ENCODE assay signal across 8 cellular contexts in genomic region chr11:121494355-121495099, GRCh38. TPM values are rescaled to one million over a fixed set of nuclear protein-coding genes. Genes with fewer than 3 reads are reported as not detected.
DNase-seq lines count a peak whose midpoint lies in the region; ATAC-seq and TF ChIP-seq lines count a peak whose summit lies in the region.

No MANE protein-coding gene starts in this region.

- H2AFZ ChIP-seq in hepatocyte: no peak overlapping the region

- H3K27ac ChIP-seq in KOPT-K1 (ENCODE audit: low read depth, low read length, poor library complexity, severe bottlenecking): peak overlapping the region; percentile 50
- no peak overlapping the region for H3K27ac ChIP-seq in hepatocyte

- H3K9me3 ChIP-seq in KOPT-K1 (ENCODE audit: insufficient read depth, low read length, poor library complexity, severe bottlenecking) (no peaks in the 10 kb centered on the region), hepatocyte (ENCODE audit: low read depth) (no peaks in the 10 kb centered on the region)

- no peaks in the 10 kb centered on the region for H3K27me3 Mint-ChIP-seq in CD14-positive monocyte (ENCODE audit: low read depth in 3 of 3)
- H3K27me3 Mint-ChIP-seq in activated naive CD4-positive, alpha-beta T cell treated with anti-CD3 and anti-CD28 coated beads, Interleukin-2, amount 50 U/mL, for 24 hours: no peaks in the 10 kb centered on the region
- no peaks in the 10 kb centered on the region for H3K27me3 Mint-ChIP-seq in stimulated activated naive B cell treated with anti-CD40 and anti-IgM and Interleukin-4, amounts not matched to agents 10 μg/mL and 1 μg/mL and 100 μg/mL, for 72 hours

- peaks cover 76 to 92% of the 10 kb centered on the region in 2 donors for H3K36me3 Mint-ChIP-seq in CD14-positive monocyte
- peaks cover 33% of the 10 kb centered on the region for H3K36me3 Mint-ChIP-seq in activated naive CD4-positive, alpha-beta T cell treated with anti-CD3 and anti-CD28 coated beads, Interleukin-2, amount 50 U/mL, for 24 hours
- peaks cover 43 to 58% of the 10 kb centered on the region in 2 donors for H3K36me3 Mint-ChIP-seq in stimulated activated naive B cell treated with anti-CD40 and anti-IgM and Interleukin-4, amounts not matched to agents 10 μg/mL and 1 μg/mL and 100 μg/mL, for 72 hours

- H3K4me1 Mint-ChIP-seq in CD14-positive monocyte: peaks cover 14% of the 10 kb centered on the region
- peaks cover 68% of the 10 kb centered on the region for H3K4me1 Mint-ChIP-seq in activated naive CD4-positive, alpha-beta T cell treated with anti-CD3 and anti-CD28 coated beads, Interleukin-2, amount 50 U/mL, for 24 hours
- H3K4me1 Mint-ChIP-seq in stimulated activated naive B cell treated with anti-CD40 and anti-IgM and Interleukin-4, amounts not matched to agents 10 μg/mL and 1 μg/mL and 100 μg/mL, for 72 hours: peaks cover 45 to 65% of the 10 kb centered on the region in 2 donors

- no peaks in the 10 kb centered on the region for H3K9me3 Mint-ChIP-seq in CD14-positive monocyte
- H3K9me3 Mint-ChIP-seq in activated naive CD4-positive, alpha-beta T cell treated with anti-CD3 and anti-CD28 coated beads, Interleukin-2, amount 50 U/mL, for 24 hours: no peaks in the 10 kb centered on the region
- H3K9me3 Mint-ChIP-seq in stimulated activated naive B cell treated with anti-CD40 and anti-IgM and Interleukin-4, amounts not matched to agents 10 μg/mL and 1 μg/mL and 100 μg/mL, for 72 hours: no peaks in the 10 kb centered on the region

- peak; percentile 78 for ATAC-seq in GM21381 (IDR thresholded peaks at IDR 0.05; ENCODE audit: unreplicated experiment)
- ATAC-seq in stimulated activated naive B cell treated with anti-CD40 and anti-IgM and Interleukin-4, amounts not matched to agents 10 μg/mL and 1 μg/mL and 100 μg/mL, for 72 hours (replicated peaks): peak; percentile 90

- H3K36me3 ChIP-seq in KOPT-K1 (ENCODE audit: insufficient read depth, low read length) (peaks cover 49% of the 10 kb centered on the region), hepatocyte (replicated peaks; ENCODE audit: insufficient read depth, low read depth) (no peaks in the 10 kb centered on the region)

- DNase-seq in CD14-positive monocyte (ENCODE audit: low spot score) (no peak), hepatocyte (ENCODE audit: low spot score) (no peak), NCI-H524 (lab: John Stamatoyannopoulos, UW) (no peak), DMS 273 (lab: John Stamatoyannopoulos, UW; ENCODE audit: unreplicated experiment) (no peak)
- peak; percentile 34 for DNase-seq in stimulated activated naive B cell treated with anti-CD40 and anti-IgM and Interleukin-4, amounts not matched to agents 10 μg/mL and 1 μg/mL and 100 μg/mL, for 72 hours

- H3K79me2 ChIP-seq in hepatocyte: no peaks in the 10 kb centered on the region

- H3K4me1 ChIP-seq in hepatocyte (ENCODE audit: insufficient read depth): no peaks in the 10 kb centered on the region

- H3K4me3 Mint-ChIP-seq in CD14-positive monocyte: no peak overlapping the region
- peak overlapping the region; percentile 83 for H3K4me3 Mint-ChIP-seq in activated naive CD4-positive, alpha-beta T cell treated with anti-CD3 and anti-CD28 coated beads, Interleukin-2, amount 50 U/mL, for 24 hours
- peak overlapping the region; percentile 66 to 72 for H3K4me3 Mint-ChIP-seq in stimulated activated naive B cell treated with anti-CD40 and anti-IgM and Interleukin-4, amounts not matched to agents 10 μg/mL and 1 μg/mL and 100 μg/mL, for 72 hours

- intact Hi-C loops in CD14-positive monocyte (cut with micrococcal nuclease): no loop called here

- WGBS in hepatocyte (ENCODE audit: low lambda C conversion rate, missing lambda C conversion rate): 86% methylated on average over 7 of the region's 7 CpGs

- H3K4me3 ChIP-seq in hepatocyte: no peak overlapping the region

- no peaks in the 10 kb centered on the region for H3K27me3 ChIP-seq in hepatocyte

- no peaks in the 10 kb centered on the region for H4K20me1 ChIP-seq in hepatocyte (ENCODE audit: insufficient read depth, poor library complexity, severe bottlenecking)

- no peaks in the 10 kb centered on the region for H3K9me2 ChIP-seq in hepatocyte (replicated peaks; ENCODE audit: insufficient read depth)

- no peak for TF ChIP-seq CTCF in CD14-positive monocyte (IDR thresholded peaks at IDR 0.05)
- no peak for TF ChIP-seq CTCF in hepatocyte (IDR thresholded peaks at IDR 0.05; ENCODE audit: poor library complexity)

- no peak overlapping the region for H3K4me2 ChIP-seq in hepatocyte

- peak overlapping the region in 4 of 7 donors; percentile 11 to 66 (median 36) for H3K27ac Mint-ChIP-seq in CD14-positive monocyte
- peak overlapping the region; percentile 90 for H3K27ac Mint-ChIP-seq in activated naive CD4-positive, alpha-beta T cell treated with anti-CD3 and anti-CD28 coated beads, Interleukin-2, amount 50 U/mL, for 24 hours
- peak overlapping the region; percentile 78 for H3K27ac Mint-ChIP-seq in stimulated activated naive B cell treated with anti-CD40 and anti-IgM and Interleukin-4, amounts not matched to agents 10 μg/mL and 1 μg/mL and 100 μg/mL, for 72 hours

RNA-seq across cellular contexts. Expression of gene SORL1, which starts 42.4 kb away (rescaled TPM):
- polyA plus RNA-seq in CD14-positive monocyte (10 to 100 TPM; 52.5 to 59.4 TPM), hepatocyte (13.5 and 14.9 TPM in 2 replicates)
- 26.5 and 29.2 TPM in 2 replicates for total RNA-seq in hepatocyte

Comparison
In these comparisons a context has a peak if more than half of its experiments do, and no peak if none do; other contexts are left out.
1. H3K27ac Mint-ChIP-seq: peak in every context shown above with its lines; median percentile 90 in activated naive CD4-positive, alpha-beta T cell treated with anti-CD3 and anti-CD28 coated beads, Interleukin-2, amount 50 U/mL, for 24 hours; 78 in stimulated activated naive B cell treated with anti-CD40 and anti-IgM and Interleukin-4, amounts not matched to agents 10 μg/mL and 1 μg/mL and 100 μg/mL, for 72 hours; 36 in CD14-positive monocyte.
2. H3K4me3 Mint-ChIP-seq: peak in activated naive CD4-positive, alpha-beta T cell treated with anti-CD3 and anti-CD28 coated beads, Interleukin-2, amount 50 U/mL, for 24 hours (single experiment) and stimulated activated naive B cell treated with anti-CD40 and anti-IgM and Interleukin-4, amounts not matched to agents 10 μg/mL and 1 μg/mL and 100 μg/mL, for 72 hours (2 of 2); none in CD14-positive monocyte (0 of 2).